7 cellular contexts compared by ENCODE assay signal in the genomic region with DNA sequence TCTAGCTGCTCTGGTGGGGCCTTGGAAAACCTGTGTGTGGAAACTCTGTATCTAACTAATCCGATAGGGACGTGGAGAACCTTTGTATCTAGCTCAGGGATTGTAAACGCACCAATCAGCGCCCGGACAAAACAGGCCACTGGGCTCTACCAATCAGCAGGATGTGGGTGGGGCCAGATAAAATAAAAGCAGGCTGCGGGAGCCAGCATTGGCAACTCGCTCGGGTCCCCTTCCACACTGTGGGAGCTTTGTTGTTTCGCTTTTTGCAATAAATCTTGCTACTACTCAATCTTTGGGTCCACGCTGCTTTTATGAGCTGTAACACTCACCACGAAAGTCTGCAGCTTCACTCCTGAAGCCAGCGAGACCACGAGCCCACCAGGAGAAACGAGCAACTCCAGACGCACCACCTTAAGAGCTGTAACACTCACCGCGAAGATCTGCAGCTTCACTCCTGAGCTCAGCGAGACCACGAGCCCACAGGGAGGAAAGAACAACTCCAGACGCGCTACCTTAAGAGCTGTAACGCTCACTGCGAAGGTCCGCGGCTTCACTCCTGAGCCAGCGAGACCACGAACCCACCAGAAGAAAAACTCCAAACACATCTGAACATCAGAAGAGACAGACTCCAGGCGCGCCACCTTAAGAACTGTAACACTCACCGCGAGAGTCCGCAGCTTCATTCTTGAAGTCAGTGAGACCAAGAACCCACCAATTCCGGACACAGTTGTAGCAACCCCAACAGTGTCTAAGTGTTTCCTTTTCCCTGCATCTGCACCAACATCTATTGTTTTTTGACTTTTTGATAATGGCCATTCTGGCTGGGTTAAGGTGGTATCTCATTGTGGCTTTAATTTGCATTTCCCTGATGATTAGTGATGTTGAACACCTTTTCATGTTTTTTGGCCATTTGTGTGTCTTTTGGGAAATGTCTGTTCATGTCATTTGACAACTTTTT.
DNase-seq lines count a peak whose midpoint lies in the region; ATAC-seq and TF ChIP-seq lines count a peak whose summit lies in the region.
"Not testable (repeated sequence)": the region's sequence is repeated elsewhere in the genome, so short reads cannot be mapped to it uniquely, and the experiment has no call there.

No MANE protein-coding gene starts in this region.

- not testable (repeated sequence) for DNase-seq in T-helper 2 cell treated with Interferon-gamma antibody and Interleukin-4, amounts not matched to agents 5 μg/mL and 100 μg/mL, for 36 hours (ENCODE audit: low spot score); neural progenitor cell (ENCODE audit: low spot score)
- peak; percentile 48 for DNase-seq in activated CD8-positive, alpha-beta memory T cell treated with anti-CD3 and anti-CD28 coated beads, Interleukin-2, amount 10 ng/mL, durations not matched to agents 7 days and 5 days
- peak; percentile 21 for DNase-seq in activated naive CD4-positive, alpha-beta T cell treated with Interleukin-2 at 50 U/mL for 16 hours
- DNase-seq in effector memory CD4-positive, alpha-beta T cell = peak in 2 of 3 donors; percentile 18 to 22
- DNase-seq in stimulated activated CD8-positive, alpha-beta memory T cell treated with anti-CD3 and anti-CD28 coated beads, Interleukin-7, amount 100 ng/mL, for 4 hours (ENCODE audit: low read depth in 2 of 2) = peak; percentile 15 to 17

- H3K4me1 Mint-ChIP-seq in T-helper 2 cell treated with Interferon-gamma antibody and Interleukin-4, amounts not matched to agents 5 μg/mL and 100 μg/mL, for 36 hours (ENCODE audit: low read depth); activated CD8-positive, alpha-beta memory T cell treated with anti-CD3 and anti-CD28 coated beads, Interleukin-2, amount 10 ng/mL, durations not matched to agents 7 days and 5 days; neural progenitor cell: not testable (repeated sequence)

- H4K20me1 ChIP-seq in neural progenitor cell (ENCODE audit: low read depth) = not testable (repeated sequence)

- H3K4me1 ChIP-seq in effector memory CD4-positive, alpha-beta T cell (ENCODE audit: control insufficient read depth, insufficient read depth, low read length, poor library complexity, severe bottlenecking); neural progenitor cell: not testable (repeated sequence)

- peak overlapping the region; percentile 37 for H3K4me3 ChIP-seq in effector memory CD4-positive, alpha-beta T cell (ENCODE audit: insufficient read depth, low read depth, low read length, poor library complexity, severe bottlenecking)
- H3K4me3 ChIP-seq in neural progenitor cell = not testable (repeated sequence)

- H2AFZ ChIP-seq in neural progenitor cell (replicated peaks) = peak overlapping the region; percentile 17

- TF ChIP-seq CTCF in neural progenitor cell (IDR thresholded peaks at IDR 0.05) = not testable (repeated sequence)

- CTCF ChIA-PET in activated CD8-positive, alpha-beta memory T cell treated with anti-CD3 and anti-CD28 coated beads, Interleukin-2, amount 10 ng/mL, durations not matched to agents 7 days and 5 days (lab: Charles Lee) = not testable (repeated sequence)

- H3K27ac Mint-ChIP-seq in T-helper 2 cell treated with Interferon-gamma antibody and Interleukin-4, amounts not matched to agents 5 μg/mL and 100 μg/mL, for 36 hours = peak overlapping the region; percentile 65
- peak overlapping the region; percentile 75 for H3K27ac Mint-ChIP-seq in activated CD8-positive, alpha-beta memory T cell treated with anti-CD3 and anti-CD28 coated beads, Interleukin-2, amount 10 ng/mL, durations not matched to agents 7 days and 5 days
- H3K27ac Mint-ChIP-seq in neural progenitor cell = peak overlapping the region; percentile 58

- H3F3A ChIP-seq in neural progenitor cell (ENCODE audit: low read depth) = not testable (repeated sequence)

- not testable (repeated sequence) for H3K9me3 Mint-ChIP-seq in T-helper 2 cell treated with Interferon-gamma antibody and Interleukin-4, amounts not matched to agents 5 μg/mL and 100 μg/mL, for 36 hours; activated CD8-positive, alpha-beta memory T cell treated with anti-CD3 and anti-CD28 coated beads, Interleukin-2, amount 10 ng/mL, durations not matched to agents 7 days and 5 days (ENCODE audit: low read depth); neural progenitor cell

- not testable (repeated sequence) for H3K36me3 Mint-ChIP-seq in T-helper 2 cell treated with Interferon-gamma antibody and Interleukin-4, amounts not matched to agents 5 μg/mL and 100 μg/mL, for 36 hours (ENCODE audit: low read depth); activated CD8-positive, alpha-beta memory T cell treated with anti-CD3 and anti-CD28 coated beads, Interleukin-2, amount 10 ng/mL, durations not matched to agents 7 days and 5 days; neural progenitor cell

- not testable (repeated sequence) for H3K79me2 ChIP-seq in neural progenitor cell (ENCODE audit: low read depth)

- H3K36me3 ChIP-seq in KOPT-K1 (ENCODE audit: insufficient read depth, low read length); effector memory CD4-positive, alpha-beta T cell (ENCODE audit: control insufficient read depth, insufficient read depth, low read length); neural progenitor cell: not testable (repeated sequence)

- H3K27ac ChIP-seq in KOPT-K1 (ENCODE audit: low read depth, low read length, poor library complexity, severe bottlenecking) = peak overlapping the region; percentile 55
- H3K27ac ChIP-seq in effector memory CD4-positive, alpha-beta T cell (ENCODE audit: insufficient read depth, low read length, poor library complexity, severe bottlenecking) = peak overlapping the region; percentile 49
- H3K27ac ChIP-seq in neural progenitor cell = not testable (repeated sequence)

- H3K9me3 ChIP-seq in KOPT-K1 (ENCODE audit: insufficient read depth, low read length, poor library complexity, severe bottlenecking); effector memory CD4-positive, alpha-beta T cell (ENCODE audit: control insufficient read depth, low read length); neural progenitor cell (ENCODE audit: low read depth): not testable (repeated sequence)

- peak overlapping the region; percentile 78 for H3K4me3 Mint-ChIP-seq in T-helper 2 cell treated with Interferon-gamma antibody and Interleukin-4, amounts not matched to agents 5 μg/mL and 100 μg/mL, for 36 hours
- peak overlapping the region; percentile 68 for H3K4me3 Mint-ChIP-seq in activated CD8-positive, alpha-beta memory T cell treated with anti-CD3 and anti-CD28 coated beads, Interleukin-2, amount 10 ng/mL, durations not matched to agents 7 days and 5 days
- not testable (repeated sequence) for H3K4me3 Mint-ChIP-seq in neural progenitor cell

- not testable (repeated sequence) for H3K4me2 ChIP-seq in neural progenitor cell

- not testable (repeated sequence) for H3K27me3 ChIP-seq in effector memory CD4-positive, alpha-beta T cell (replicated peaks; ENCODE audit: control insufficient read depth, insufficient read depth, low read length, poor library complexity, severe bottlenecking); neural progenitor cell

- ATAC-seq in activated CD8-positive, alpha-beta memory T cell treated with anti-CD3 and anti-CD28 coated beads, Interleukin-2, amount 10 ng/mL, durations not matched to agents 7 days and 5 days = not testable (repeated sequence)

- peaks cover 13% of the 10 kb centered on the region for H3K27me3 Mint-ChIP-seq in T-helper 2 cell treated with Interferon-gamma antibody and Interleukin-4, amounts not matched to agents 5 μg/mL and 100 μg/mL, for 36 hours (ENCODE audit: low read depth)
- H3K27me3 Mint-ChIP-seq in activated CD8-positive, alpha-beta memory T cell treated with anti-CD3 and anti-CD28 coated beads, Interleukin-2, amount 10 ng/mL, durations not matched to agents 7 days and 5 days; neural progenitor cell (ENCODE audit: insufficient read depth, low read depth): not testable (repeated sequence)

- not testable (repeated sequence) for H3K9ac ChIP-seq in neural progenitor cell
